ENCODE assay signal across 12 cellular contexts in genomic region chr4:78568640-78569261, GRCh38. TPM values are rescaled to one million over a fixed set of nuclear protein-coding genes. Genes with fewer than 3 reads are reported as not detected.
A peak's percentile ranks its signal among the peaks of the same experiment; 100 is the strongest.
DNase-seq lines count a peak whose midpoint lies in the region; ATAC-seq and TF ChIP-seq lines count a peak whose summit lies in the region.
"Had no signal": no experiment of that assay in that cellular context is flagged by ENCODE, and none has a peak within 500 bp of the region (broad histone marks: within the 10 kb centered on the region; RNA-seq: fewer than 3 reads in every experiment).

No MANE protein-coding gene starts in this region.

- H3K4me1 Mint-ChIP-seq in activated naive CD8-positive, alpha-beta T cell treated with anti-CD3 and anti-CD28 coated beads, Interleukin-2, amount 50 U/mL, for 24 hours = no peaks in the 10 kb centered on the region

- H3K27ac Mint-ChIP-seq in activated naive CD8-positive, alpha-beta T cell treated with anti-CD3 and anti-CD28 coated beads, Interleukin-2, amount 50 U/mL, for 24 hours = no peak overlapping the region
- H3K27ac Mint-ChIP-seq: T-helper 1 cell treated with Interleukin-12 subunit alpha and Interleukin-12 subunit beta and Interleukin-4 antibody, amounts not matched to agents 30 μg/mL and 1 μg/mL, for 36 hours had no signal

- H3K36me3 Mint-ChIP-seq in activated naive CD8-positive, alpha-beta T cell treated with anti-CD3 and anti-CD28 coated beads, Interleukin-2, amount 50 U/mL, for 24 hours (ENCODE audit: low read depth) = no peaks in the 10 kb centered on the region

- H3K27ac ChIP-seq in VCaP = peak overlapping the region; percentile 25; the same call in 1 of the 2 replicates
- peak overlapping the region; percentile 84 for H3K27ac ChIP-seq in mesodermal cell (ENCODE audit: low read depth, low read length, severe bottlenecking)
- H3K27ac ChIP-seq: C4-2B had no signal

- 80 to 90% methylated on average over 1 of the region's 3 CpGs for WGBS in mesodermal cell (ENCODE audit: insufficient coverage in 2 of 2), 2 experiments

- H3K4me1 ChIP-seq in mesodermal cell (ENCODE audit: control insufficient read depth, insufficient read depth, low read length, poor library complexity, severe bottlenecking) = peaks cover 31% of the 10 kb centered on the region

- no peak for TF ChIP-seq CTCF in VCaP (conservative IDR thresholded peaks at IDR 0.05)

- H3K9me3 Mint-ChIP-seq in activated naive CD8-positive, alpha-beta T cell treated with anti-CD3 and anti-CD28 coated beads, Interleukin-2, amount 50 U/mL, for 24 hours = no peaks in the 10 kb centered on the region
- H3K9me3 Mint-ChIP-seq: T-helper 1 cell treated with Interleukin-12 subunit alpha and Interleukin-12 subunit beta and Interleukin-4 antibody, amounts not matched to agents 30 μg/mL and 1 μg/mL, for 36 hours had no signal

- H3K36me3 ChIP-seq in mesodermal cell (ENCODE audit: control insufficient read depth, insufficient read depth, low read length) = peaks cover 21% of the 10 kb centered on the region

- H3K27me3 Mint-ChIP-seq in activated naive CD8-positive, alpha-beta T cell treated with anti-CD3 and anti-CD28 coated beads, Interleukin-2, amount 50 U/mL, for 24 hours = peaks cover 2% of the 10 kb centered on the region

- no peaks in the 10 kb centered on the region for H3K9me3 ChIP-seq in mesodermal cell (ENCODE audit: control insufficient read depth, low read length)

- no peak overlapping the region for H3K4me3 ChIP-seq in mesodermal cell (ENCODE audit: extremely low read depth, insufficient read depth, low read length, poor library complexity, severe bottlenecking)

- DNase-seq in activated naive CD8-positive, alpha-beta T cell treated with anti-CD3 and anti-CD28 coated beads, Interleukin-2, amount 50 U/mL, for 24 hours = no peak
- DNase-seq in NOMO-1 treated with dmso at 0.1 percent for 144 hours (lab: John Stamatoyannopoulos, UW; ENCODE audit: unreplicated experiment) = no peak
- no peak for DNase-seq in activated CD4-positive, alpha-beta T cell treated with anti-CD3 and anti-CD28 coated beads, Interleukin-2, amount 50 U/mL, for 1 hour
- DNase-seq: NCI-H187, occipital lobe had no signal

- ATAC-seq in GM18508 (IDR thresholded peaks at IDR 0.05; ENCODE audit: insufficient read depth, unreplicated experiment) (peak; percentile 69), HG02623 (IDR thresholded peaks at IDR 0.05; ENCODE audit: unreplicated experiment) (peak; percentile 64), GM18519 (IDR thresholded peaks at IDR 0.05; ENCODE audit: low FRiP score, unreplicated experiment) (no peak)
- no peak for ATAC-seq in activated naive CD8-positive, alpha-beta T cell treated with anti-CD3 and anti-CD28 coated beads, Interleukin-2, amount 50 U/mL, for 24 hours

- H3K4me3 Mint-ChIP-seq in activated naive CD8-positive, alpha-beta T cell treated with anti-CD3 and anti-CD28 coated beads, Interleukin-2, amount 50 U/mL, for 24 hours = no peak overlapping the region
- H3K4me3 Mint-ChIP-seq: T-helper 1 cell treated with Interleukin-12 subunit alpha and Interleukin-12 subunit beta and Interleukin-4 antibody, amounts not matched to agents 30 μg/mL and 1 μg/mL, for 36 hours had no signal

RNA-seq across cellular contexts. Expression of gene ANXA3, which starts 17.2 kb away (rescaled TPM):
- 28.9 TPM for polyA plus RNA-seq in mesodermal cell (2013, experiment 1 of 2)
- polyA plus RNA-seq in mesodermal cell (2013, experiment 2 of 2) = 49.8 TPM

Comparison
In these comparisons a context has a peak if more than half of its experiments do, and no peak if none do; other contexts are left out.
1. ATAC-seq: peak in GM18508 (single experiment) and HG02623 (single experiment); none in GM18519 (single experiment) and activated naive CD8-positive, alpha-beta T cell treated with anti-CD3 and anti-CD28 coated beads, Interleukin-2, amount 50 U/mL, for 24 hours (single experiment).